1 cellular context compared by ENCODE assay signal in genomic region chr1:210373878-210374599, GRCh38.
TF ChIP-seq lines count a peak whose summit lies in the region.

No MANE protein-coding gene starts in this region.

TF ChIP-seq in K562, 482 proteins besides CTCF, POLR2A, EP300 and RAD21 (continued from another document and continues in another):
- no peak for TF ChIP-seq MGA (IDR thresholded peaks at IDR 0.05)
- TF ChIP-seq ID3 (CRISPR knock-in tag; IDR thresholded peaks at IDR 0.05): no peak
- no peak for TF ChIP-seq ID3 (tag; IDR thresholded peaks at IDR 0.05)
- TF ChIP-seq POLR2G (IDR thresholded peaks at IDR 0.05; ENCODE audit: low read depth, low read length): peak; percentile 76
- no peak for TF ChIP-seq HNRNPLL (IDR thresholded peaks at IDR 0.05; ENCODE audit: low read depth, low read length, poor library complexity, severe bottlenecking)
- TF ChIP-seq RFX7 (CRISPR knock-in tag; IDR thresholded peaks at IDR 0.05): no peak
- no peak for TF ChIP-seq GABPB1 (CRISPR knock-in tag; IDR thresholded peaks at IDR 0.05)
- TF ChIP-seq EP400 (IDR thresholded peaks at IDR 0.05): no peak
- no peak for TF ChIP-seq ZSCAN29 (IDR thresholded peaks at IDR 0.05)
- peak; percentile 59 for TF ChIP-seq CREM (IDR thresholded peaks at IDR 0.05; ENCODE audit: low read depth)
- TF ChIP-seq ARID3B (CRISPR knock-in tag; IDR thresholded peaks at IDR 0.05; ENCODE audit: borderline replicate concordance): no peak
- TF ChIP-seq ZNF23 (CRISPR knock-in tag; IDR thresholded peaks at IDR 0.05): no peak
- TF ChIP-seq NR2F6 (CRISPR knock-in tag; IDR thresholded peaks at IDR 0.05): no peak
- no peak for TF ChIP-seq ZNF280B (CRISPR knock-in tag; IDR thresholded peaks at IDR 0.05)
- no peak for TF ChIP-seq MCM3 (IDR thresholded peaks at IDR 0.05)
- no peak for TF ChIP-seq NR2C2 (CRISPR knock-in tag; IDR thresholded peaks at IDR 0.05)
- peak; percentile 18; the same call in 1 of the 2 replicates for TF ChIP-seq NR2C2 (tag; IDR thresholded peaks at IDR 0.05)
- peak; percentile 96 for TF ChIP-seq JUND (IDR thresholded peaks at IDR 0.05; ENCODE audit: borderline replicate concordance, low read depth, low read length)
- TF ChIP-seq JUND (tag; IDR thresholded peaks at IDR 0.05; ENCODE audit: borderline replicate concordance, low read depth, low read length): peak; percentile 99
- no peak for TF ChIP-seq THRAP3 (IDR thresholded peaks at IDR 0.05; ENCODE audit: borderline replicate concordance)
- TF ChIP-seq FOXM1 (IDR thresholded peaks at IDR 0.05; ENCODE audit: low read depth): no peak
- no peak for TF ChIP-seq FOXM1 (CRISPR knock-in tag; IDR thresholded peaks at IDR 0.05; ENCODE audit: low read depth)
- TF ChIP-seq RREB1 (CRISPR knock-in tag; IDR thresholded peaks at IDR 0.05): no peak
- TF ChIP-seq RNF219 (CRISPR knock-in tag; IDR thresholded peaks at IDR 0.05): no peak
- TF ChIP-seq GTF2A2 (tag; IDR thresholded peaks at IDR 0.05): peak; percentile 99
- no peak for TF ChIP-seq MECOM (CRISPR knock-in tag; IDR thresholded peaks at IDR 0.05)
- no peak for TF ChIP-seq SMARCA4 (IDR thresholded peaks at IDR 0.05)
- no peak for TF ChIP-seq TEAD2 (tag; IDR thresholded peaks at IDR 0.05)
- no peak for TF ChIP-seq BCL6 (CRISPR knock-in tag; IDR thresholded peaks at IDR 0.05)
- no peak for TF ChIP-seq SETDB1 (IDR thresholded peaks at IDR 0.05; ENCODE audit: low read length)
- TF ChIP-seq CBX8 (IDR thresholded peaks at IDR 0.05; ENCODE audit: borderline replicate concordance, extremely low read depth, low read depth, low read length, poor library complexity, severe bottlenecking): no peak
- peak; percentile 98 for TF ChIP-seq SUPT5H (IDR thresholded peaks at IDR 0.05)
- TF ChIP-seq MYBL2 (IDR thresholded peaks at IDR 0.05; ENCODE audit: low read depth): no peak
- no peak for TF ChIP-seq MYBL2 (CRISPR knock-in tag; IDR thresholded peaks at IDR 0.05; ENCODE audit: borderline replicate concordance)
- TF ChIP-seq RFX1 (IDR thresholded peaks at IDR 0.05): peak; percentile 28
- TF ChIP-seq SNIP1 (IDR thresholded peaks at IDR 0.05; ENCODE audit: low read depth): no peak
- TF ChIP-seq ZNF274 (IDR thresholded peaks at IDR 0.05; ENCODE audit: borderline replicate concordance, low read depth, low read length): no peak
- TF ChIP-seq KLF16 (IDR thresholded peaks at IDR 0.05): no peak
- TF ChIP-seq RBM14 (IDR thresholded peaks at IDR 0.05; ENCODE audit: borderline replicate concordance, insufficient read depth, low read depth, low read length): no peak
- TF ChIP-seq HSF4 (CRISPR knock-in tag; IDR thresholded peaks at IDR 0.05; ENCODE audit: borderline replicate concordance): no peak
- peak; percentile 67 for TF ChIP-seq STAT5A (IDR thresholded peaks at IDR 0.05; ENCODE audit: borderline replicate concordance, low read length)
- peak in 1 of 2 experiments; percentile 77; a peak in 1 of 4 replicates for TF ChIP-seq TBL1XR1 (IDR thresholded peaks at IDR 0.05; ENCODE audit: low read length in 2 of 2)
- TF ChIP-seq ZNF24 (IDR thresholded peaks at IDR 0.05): no peak
- TF ChIP-seq ESRRA (IDR thresholded peaks at IDR 0.05; ENCODE audit: borderline replicate concordance, low read depth): no peak
- TF ChIP-seq TCF3 (CRISPR knock-in tag; IDR thresholded peaks at IDR 0.05): no peak
